In the genomic region with DNA sequence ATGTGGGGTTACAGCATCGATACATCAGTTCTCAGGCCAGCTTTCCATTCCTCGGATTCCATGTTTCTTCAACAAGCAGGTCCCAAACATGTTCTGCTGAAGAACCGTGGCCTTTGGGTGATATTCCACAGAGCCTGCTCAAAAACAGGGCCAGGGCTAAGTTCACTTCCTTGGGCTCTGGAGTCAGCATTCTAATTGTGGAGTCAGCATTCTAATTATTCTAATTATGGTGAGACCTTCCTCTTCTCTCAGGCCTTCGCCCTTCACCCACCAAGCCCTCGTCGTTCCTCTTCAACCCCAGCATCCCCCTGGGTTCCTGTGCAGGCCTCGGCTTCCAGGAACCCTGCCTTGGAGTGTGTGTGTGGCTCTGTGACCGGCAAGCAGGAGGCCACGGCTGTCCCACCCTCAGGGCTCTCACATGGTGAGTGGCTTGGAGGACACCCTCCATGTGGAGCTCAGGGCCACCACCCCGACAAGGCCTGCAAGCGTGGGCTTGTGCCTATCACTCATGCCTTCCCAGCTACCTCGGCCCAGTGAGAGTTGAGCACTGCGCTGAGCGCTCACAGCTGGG, we compare ENCODE assay signal across 17 cellular contexts.
"Had no signal": no experiment of that assay in that cellular context is flagged by ENCODE, and none has a peak within 500 bp of the region (broad histone marks: within the 10 kb centered on the region; RNA-seq: fewer than 3 reads in every experiment).

No MANE protein-coding gene starts in this region.

- H3K36me3 ChIP-seq: heart right ventricle, left lung, lower lobe of right lung, tibial artery, upper lobe of right lung, vagina had no signal

- H3K4me3 Mint-ChIP-seq: memory B cell, mesothelial cell of epicardium, natural killer cell had no signal

- ATAC-seq: left lung, lower lobe of right lung, natural killer cell had no signal

- H3K9me3 Mint-ChIP-seq: mesothelial cell of epicardium, natural killer cell had no signal

- H3K4me1 ChIP-seq: vagina had no signal

- H3K4me1 Mint-ChIP-seq: memory B cell, natural killer cell had no signal

- FAIRE-seq: islet of Langerhans, small intestine had no signal

- H3K4me3 ChIP-seq: coronary artery, heart right ventricle, left lung, lower lobe of right lung, tibial artery, upper lobe of right lung, vagina had no signal

- H3K27ac ChIP-seq: coronary artery, heart right ventricle, left lung, lower lobe of right lung, tibial artery, upper lobe of right lung, vagina had no signal

- H3K36me3 Mint-ChIP-seq: memory B cell, mesothelial cell of epicardium, natural killer cell had no signal

- DNase-seq: effector CD4-positive, alpha-beta T cell; foreskin melanocyte; heart right ventricle; hypothalamus; left lung; lower lobe of right lung; natural killer cell; small intestine; stimulated activated CD4-positive, alpha-beta T cell treated with anti-CD3 and anti-CD28 coated beads, Interleukin-12 subunit alpha, Interleukin-12 subunit beta, amount 100 ng/mL, for 4 hours; stimulated activated naive CD4-positive, alpha-beta T cell treated with Interleukin-2 at 50 U/mL for 16 hours; tibial artery; upper lobe of right lung had no signal

- H3K9me3 ChIP-seq: heart right ventricle, left lung, lower lobe of right lung, tibial artery, upper lobe of right lung, vagina had no signal

- H3K27ac Mint-ChIP-seq: memory B cell, mesothelial cell of epicardium, natural killer cell had no signal
